8 cellular contexts compared by ENCODE assay signal in the genomic region with DNA sequence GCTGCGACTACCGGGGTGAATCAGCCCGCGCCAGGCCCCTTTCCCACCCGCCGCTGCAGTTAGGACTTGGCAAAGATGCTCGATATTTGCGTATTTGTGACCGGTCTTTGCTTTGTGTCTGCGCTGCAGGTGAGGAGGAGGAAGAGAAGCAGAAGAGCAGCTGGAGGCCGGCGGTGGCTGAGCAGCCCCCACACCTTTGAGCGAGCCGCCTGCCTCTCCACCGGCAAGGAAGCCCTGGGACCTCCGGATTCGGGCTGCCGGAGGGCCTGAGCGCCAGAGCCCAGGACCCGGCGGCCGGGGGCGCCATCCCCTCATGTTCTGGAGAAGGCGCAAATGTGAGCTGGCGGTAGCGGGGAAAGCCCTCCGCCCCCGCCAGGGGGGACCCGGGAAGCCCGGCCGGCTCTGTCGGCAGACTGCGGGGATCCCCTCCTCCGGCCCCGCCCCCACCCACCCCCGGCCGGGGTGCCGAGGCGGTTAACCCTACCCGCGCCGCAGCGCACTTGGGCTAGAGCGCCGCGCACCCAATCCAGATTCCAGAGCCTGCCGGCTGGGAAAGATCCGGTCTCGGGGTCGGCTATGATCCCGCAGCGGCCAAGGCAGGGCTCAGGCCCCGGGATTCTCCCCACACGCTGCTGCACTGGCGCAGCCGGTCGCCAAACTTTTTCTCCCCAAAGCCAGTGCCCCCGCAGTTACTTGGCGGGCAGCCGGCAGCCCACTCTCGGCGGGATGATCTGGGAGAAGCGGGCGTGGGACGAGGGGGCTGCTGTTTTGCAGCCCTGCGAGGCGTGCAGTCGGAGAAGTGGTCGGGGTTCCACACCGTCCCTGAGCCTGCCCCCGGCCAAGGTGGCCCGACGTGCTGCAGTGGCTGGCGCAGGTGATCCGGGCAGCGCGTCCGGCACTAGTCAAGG. TPM values are rescaled to one million over a fixed set of nuclear protein-coding genes. Genes with fewer than 3 reads are reported as not detected.
DNase-seq lines count a peak whose midpoint lies in the region; ATAC-seq, FAIRE-seq and TF ChIP-seq lines count a peak whose summit lies in the region.

No MANE protein-coding gene starts in this region.

- H3K4me3 ChIP-seq in NT2/D1 (ENCODE audit: insufficient read length, low read depth) (peak overlapping the region; percentile 78), fibroblast of pulmonary artery (replicated peaks; ENCODE audit: low read depth, low read length) (peak overlapping the region; percentile 38), neuron (ENCODE audit: low read length) (peak overlapping the region; percentile 73)

- no peak for FAIRE-seq in GM12892 (lab: Jason Lieb, UNC)

- no peaks in the 10 kb centered on the region for H3K36me3 ChIP-seq in NT2/D1 (ENCODE audit: insufficient read depth, insufficient read length, low read length)
- H3K36me3 ChIP-seq in neuron (ENCODE audit: insufficient read depth, low read length): no peaks in the 10 kb centered on the region

- no peaks in the 10 kb centered on the region for H3K9me3 ChIP-seq in NT2/D1 (ENCODE audit: insufficient read depth, low read length)
- H3K9me3 ChIP-seq in neuron (ENCODE audit: low read length): no peaks in the 10 kb centered on the region

- H2AFZ ChIP-seq in neuron (ENCODE audit: low read depth, low read length): peak overlapping the region; percentile 100

- no peak for TF ChIP-seq POLR2A in GM12892 (IDR thresholded peaks at IDR 0.05; ENCODE audit: low read depth, low read length)

- DNase-seq in GM12892 (ENCODE audit: insufficient read length) (peak; percentile 35), NT2/D1 (ENCODE audit: low read depth, low spot score) (peak; percentile 63), fibroblast of pulmonary artery (ENCODE audit: low read depth) (no peak), HCEC 1CT (no peak), NCI-H2029 treated with DMSO at 0.1 percent for 48 hours (lab: John Stamatoyannopoulos, UW) (no peak), NCI-H1694 treated with DMSO at 0.1 percent for 48 hours (lab: John Stamatoyannopoulos, UW) (no peak)

- H3K27me3 ChIP-seq in NT2/D1 (ENCODE audit: insufficient read depth, insufficient read length) (peaks cover 31% of the 10 kb centered on the region), neuron (ENCODE audit: insufficient read depth, low read length) (peaks cover 40% of the 10 kb centered on the region)

- ATAC-seq in HG02642 (IDR thresholded peaks at IDR 0.05; ENCODE audit: poor library complexity, unreplicated experiment): peak; percentile 47

- H3K4me1 ChIP-seq in NT2/D1 (ENCODE audit: insufficient read depth, insufficient read length): no peaks in the 10 kb centered on the region
- peaks cover 18% of the 10 kb centered on the region for H3K4me1 ChIP-seq in neuron (ENCODE audit: insufficient read depth, low read length)

- H3K9ac ChIP-seq in NT2/D1 (ENCODE audit: insufficient read length, low read depth): peak overlapping the region; percentile 85

- no peak for TF ChIP-seq CTCF in fibroblast of pulmonary artery (IDR thresholded peaks at IDR 0.05; ENCODE audit: low read length, missing control alignments)

RNA-seq across cellular contexts. Expression of a gene that starts 0.8 kb away (rescaled TPM):
- 0.45 TPM for polyA plus RNA-seq in GM12892 (2012; ENCODE audit: missing spikeins)

Comparison
In these comparisons a context has a peak if more than half of its experiments do, and no peak if none do; other contexts are left out.
1. DNase-seq: peak in GM12892 (single experiment) and NT2/D1 (single experiment); none in fibroblast of pulmonary artery (single experiment), HCEC 1CT (single experiment), NCI-H2029 treated with DMSO at 0.1 percent for 48 hours (single experiment) and NCI-H1694 treated with DMSO at 0.1 percent for 48 hours (single experiment).
2. Peak in every context shown above with its lines, with median percentiles within 50 percentile points of each other: H3K4me3 ChIP-seq.